ENCODE assay signal across 11 cellular contexts in genomic region chr9:75142208-75142607, GRCh38. TPM values are rescaled to one million over a fixed set of nuclear protein-coding genes. Genes with fewer than 3 reads are reported as not detected.
DNase-seq lines count a peak whose midpoint lies in the region; ATAC-seq and TF ChIP-seq lines count a peak whose summit lies in the region.
"Had no signal": no experiment of that assay in that cellular context is flagged by ENCODE, and none has a peak within 500 bp of the region (broad histone marks: within the 10 kb centered on the region; RNA-seq: fewer than 3 reads in every experiment).

No MANE protein-coding gene starts in this region.

- 0 to 26% (median 13%) methylated on average over 1 to 2 of the region's 2 CpGs for WGBS in spleen, 5 donors

- no peak for TF ChIP-seq POLR2A in spleen (IDR thresholded peaks at IDR 0.05)

- H3K9me3 Mint-ChIP-seq in activated CD8-positive, alpha-beta memory T cell treated with anti-CD3 and anti-CD28 coated beads, Interleukin-2, amount 10 ng/mL, durations not matched to agents 7 days and 5 days (ENCODE audit: low read depth), result peaks cover 9% of the 10 kb centered on the region
- H3K9me3 Mint-ChIP-seq in activated CD8-positive, alpha-beta T cell treated with anti-CD3 and anti-CD28 coated beads, Interleukin-2, amount 10 ng/mL, durations not matched to agents 7 days and 5 days (ENCODE audit: insufficient read depth), result peaks cover 10% of the 10 kb centered on the region

- no peaks in the 10 kb centered on the region for H3K27me3 ChIP-seq in Loucy (ENCODE audit: insufficient read depth, low read length, poor library complexity, severe bottlenecking)
- no peaks in the 10 kb centered on the region for H3K27me3 ChIP-seq in spleen (replicated peaks in 1 of 7)
- no peaks in the 10 kb centered on the region for H3K27me3 ChIP-seq in PC-3 (ENCODE audit: low read length)
- H3K27me3 ChIP-seq: gastroesophageal sphincter, stomach had no signal

- H3K9ac ChIP-seq in Loucy (ENCODE audit: low read depth, low read length, poor library complexity, severe bottlenecking) (no peak overlapping the region), PC-3 (ENCODE audit: low read length) (no peak overlapping the region)

- POLR2A ChIA-PET in activated CD8-positive, alpha-beta T cell treated with anti-CD3 and anti-CD28 coated beads, Interleukin-2, amount 10 ng/mL, durations not matched to agents 7 days and 5 days (lab: Charles Lee), result interaction anchor here (1.3 to 3.1 kb wide), 3 partner anchors 8 to 54 kb away, joined by 4 to 11 read pairs (median 5); partner anchors contain the start of genes NMRK1 and OSTF1
- POLR2A ChIA-PET in PC-3 (lab: Charles Lee; ENCODE audit: unreplicated experiment), result no interaction called here

- H3K27me3 Mint-ChIP-seq in activated CD8-positive, alpha-beta memory T cell treated with anti-CD3 and anti-CD28 coated beads, Interleukin-2, amount 10 ng/mL, durations not matched to agents 7 days and 5 days, result no peaks in the 10 kb centered on the region
- H3K27me3 Mint-ChIP-seq in activated CD8-positive, alpha-beta T cell treated with anti-CD3 and anti-CD28 coated beads, Interleukin-2, amount 10 ng/mL, durations not matched to agents 7 days and 5 days (ENCODE audit: low read depth), result no peaks in the 10 kb centered on the region

- H3K4me1 Mint-ChIP-seq in activated CD8-positive, alpha-beta memory T cell treated with anti-CD3 and anti-CD28 coated beads, Interleukin-2, amount 10 ng/mL, durations not matched to agents 7 days and 5 days, result peaks cover 90% of the 10 kb centered on the region
- peaks cover 84% of the 10 kb centered on the region for H3K4me1 Mint-ChIP-seq in activated CD8-positive, alpha-beta T cell treated with anti-CD3 and anti-CD28 coated beads, Interleukin-2, amount 10 ng/mL, durations not matched to agents 7 days and 5 days (ENCODE audit: low read depth)

- ATAC-seq in activated CD8-positive, alpha-beta memory T cell treated with anti-CD3 and anti-CD28 coated beads, Interleukin-2, amount 10 ng/mL, durations not matched to agents 7 days and 5 days, result peak; percentile 75
- peak; percentile 80 for ATAC-seq in activated CD8-positive, alpha-beta T cell treated with anti-CD3 and anti-CD28 coated beads, Interleukin-2, amount 10 ng/mL, durations not matched to agents 7 days and 5 days
- ATAC-seq in PC-3, result no peak
- ATAC-seq: gastroesophageal sphincter, K562 had no signal

- no peaks in the 10 kb centered on the region for H4K20me1 ChIP-seq in Loucy (ENCODE audit: insufficient read depth, low read length, poor library complexity, severe bottlenecking)
- H4K20me1 ChIP-seq in PC-3 (ENCODE audit: low read length), result no peaks in the 10 kb centered on the region

- H3K79me2 ChIP-seq in Loucy (ENCODE audit: insufficient read depth, low read length) (no peaks in the 10 kb centered on the region), PC-3 (ENCODE audit: low read length) (no peaks in the 10 kb centered on the region)

- DNase-seq in activated CD8-positive, alpha-beta memory T cell treated with anti-CD3 and anti-CD28 coated beads, Interleukin-2, amount 10 ng/mL, durations not matched to agents 7 days and 5 days, result peak; percentile 68
- DNase-seq in activated CD8-positive, alpha-beta memory T cell treated with anti-CD3 and anti-CD28 coated beads, Interleukin-2, amount 50 U/mL, for 4 hours, result no peak
- DNase-seq in activated CD8-positive, alpha-beta T cell treated with anti-CD3 and anti-CD28 coated beads, Interleukin-2, amount 10 ng/mL, durations not matched to agents 7 days and 5 days, result peak; percentile 52
- DNase-seq in spleen (no peak), NCI-H146 (lab: John Stamatoyannopoulos, UW) (no peak), NCI-H82 treated with DMSO at 0.1 percent for 48 hours (lab: John Stamatoyannopoulos, UW; ENCODE audit: unreplicated experiment) (no peak), PC-3 (no peak)
- DNase-seq: stomach had no signal

- intact Hi-C loops in spleen (cut with DNase I; ENCODE audit: low total_unique reads), result no loop called here
- intact Hi-C loops in PC-3 (cut with micrococcal nuclease), result no loop called here

- H3K9me3 ChIP-seq in Loucy (ENCODE audit: insufficient read depth, low read depth, low read length) (peaks cover 14% of the 10 kb centered on the region; the same call in 1 of the 2 replicates), spleen (peaks cover 0 to 17% (median 10%) of the 10 kb centered on the region in 8 donors), PC-3 (ENCODE audit: low read length) (no peaks in the 10 kb centered on the region)
- H3K9me3 ChIP-seq: gastroesophageal sphincter had no signal

- H2AFZ ChIP-seq in Loucy (ENCODE audit: low read length), result peak overlapping the region; percentile 41; the same call in 1 of the 2 replicates
- H2AFZ ChIP-seq in PC-3 (ENCODE audit: low read length), result no peak overlapping the region

- H3K4me1 ChIP-seq in Loucy (ENCODE audit: insufficient read depth, low read length, poor library complexity, severe bottlenecking) (peaks cover 53% of the 10 kb centered on the region), spleen (peaks cover 2 to 98% (median 37%) of the 10 kb centered on the region in 6 donors), PC-3 (ENCODE audit: insufficient read depth, low read length) (no peaks in the 10 kb centered on the region)
- H3K4me1 ChIP-seq: gastroesophageal sphincter had no signal

- H3F3A ChIP-seq in Loucy (ENCODE audit: low read depth), result no peaks in the 10 kb centered on the region
- H3F3A ChIP-seq in PC-3 (ENCODE audit: low read length, unreplicated experiment), result no peaks in the 10 kb centered on the region

- peak overlapping the region; percentile 27 for H3K4me3 Mint-ChIP-seq in activated CD8-positive, alpha-beta memory T cell treated with anti-CD3 and anti-CD28 coated beads, Interleukin-2, amount 10 ng/mL, durations not matched to agents 7 days and 5 days
- peak overlapping the region; percentile 45 for H3K4me3 Mint-ChIP-seq in activated CD8-positive, alpha-beta T cell treated with anti-CD3 and anti-CD28 coated beads, Interleukin-2, amount 10 ng/mL, durations not matched to agents 7 days and 5 days

- BruUV-seq in PC-3 (replicated peaks; lab: Mats Ljungman, UMichigan), result no TSS peak

- H3K4me2 ChIP-seq in Loucy (ENCODE audit: low read depth, low read length, poor library complexity, severe bottlenecking), result peak overlapping the region; percentile 60
- H3K4me2 ChIP-seq in PC-3 (ENCODE audit: low read length), result no peak overlapping the region

- peaks cover 42% of the 10 kb centered on the region for H3K36me3 ChIP-seq in Loucy (ENCODE audit: insufficient read depth, low read length)
- peaks cover 0 to 100% (median 73%) of the 10 kb centered on the region in 6 donors for H3K36me3 ChIP-seq in spleen
- H3K36me3 ChIP-seq in PC-3 (ENCODE audit: low read depth, low read length), result no peaks in the 10 kb centered on the region

- H3K36me3 Mint-ChIP-seq in activated CD8-positive, alpha-beta memory T cell treated with anti-CD3 and anti-CD28 coated beads, Interleukin-2, amount 10 ng/mL, durations not matched to agents 7 days and 5 days, result peaks cover 87% of the 10 kb centered on the region
- peaks cover 89% of the 10 kb centered on the region for H3K36me3 Mint-ChIP-seq in activated CD8-positive, alpha-beta T cell treated with anti-CD3 and anti-CD28 coated beads, Interleukin-2, amount 10 ng/mL, durations not matched to agents 7 days and 5 days (ENCODE audit: low read depth)

- TF ChIP-seq CTCF in Loucy (conservative IDR thresholded peaks at IDR 0.05; ENCODE audit: low read length) (no peak), spleen (IDR thresholded peaks at IDR 0.05 in 8 of 11, conservative IDR thresholded peaks at IDR 0.05 in 3 of 11) (no peak), PC-3 (conservative IDR thresholded peaks at IDR 0.05; ENCODE audit: low read depth, low read length) (no peak)

- H3K27ac ChIP-seq in spleen (peak overlapping the region; percentile 23 to 83 (median 68)), PC-3 (ENCODE audit: low read length) (no peak overlapping the region)
- H3K27ac ChIP-seq: gastroesophageal sphincter, stomach had no signal

- H3K27ac Mint-ChIP-seq in activated CD8-positive, alpha-beta memory T cell treated with anti-CD3 and anti-CD28 coated beads, Interleukin-2, amount 10 ng/mL, durations not matched to agents 7 days and 5 days, result peak overlapping the region; percentile 92
- peak overlapping the region; percentile 82 for H3K27ac Mint-ChIP-seq in activated CD8-positive, alpha-beta T cell treated with anti-CD3 and anti-CD28 coated beads, Interleukin-2, amount 10 ng/mL, durations not matched to agents 7 days and 5 days

- H3K4me3 ChIP-seq in Loucy (ENCODE audit: low read length, poor library complexity, severe bottlenecking), result peak overlapping the region; percentile 14
- peak overlapping the region in 1 of 8 donors; percentile 16 for H3K4me3 ChIP-seq in spleen
- H3K4me3 ChIP-seq in PC-3 (ENCODE audit: low read length), result no peak overlapping the region
- H3K4me3 ChIP-seq: gastroesophageal sphincter, K562, stomach had no signal

- no peaks in the 10 kb centered on the region for H3K9me2 ChIP-seq in Loucy (replicated peaks; ENCODE audit: low read depth, low read length)
- no peaks in the 10 kb centered on the region for H3K9me2 ChIP-seq in PC-3 (replicated peaks; ENCODE audit: low read length)

- CTCF ChIA-PET in activated CD8-positive, alpha-beta memory T cell treated with anti-CD3 and anti-CD28 coated beads, Interleukin-2, amount 10 ng/mL, durations not matched to agents 7 days and 5 days (lab: Charles Lee), result interaction anchor here (1.2 to 2.8 kb wide), 6 partner anchors 10 to 59 kb away, joined by 3 to 14 read pairs (median 4); no protein-coding TSS in a partner anchor
- CTCF ChIA-PET in activated CD8-positive, alpha-beta T cell treated with anti-CD3 and anti-CD28 coated beads, Interleukin-2, amount 10 ng/mL, durations not matched to agents 7 days and 5 days (lab: Charles Lee), result interaction anchor here (0.9 to 1.5 kb wide), 3 partner anchors 9 to 43 kb away, joined by 3 to 5 read pairs (median 4); no protein-coding TSS in a partner anchor
- CTCF ChIA-PET in PC-3 (lab: Charles Lee), result no interaction called here

RNA-seq across cellular contexts. Expression of gene OSTF1, which starts 53.9 kb away (rescaled TPM):
- 100 to 1,000 TPM; 149 to 198 TPM for total RNA-seq in activated CD8-positive, alpha-beta memory T cell treated with anti-CD3 and anti-CD28 coated beads, Interleukin-2, amount 10 ng/mL, durations not matched to agents 7 days and 5 days
- 100 to 1,000 TPM; 126 to 132 TPM for total RNA-seq in activated CD8-positive, alpha-beta T cell treated with anti-CD3 and anti-CD28 coated beads, Interleukin-2, amount 10 ng/mL, durations not matched to agents 7 days and 5 days
- total RNA-seq in spleen (100 to 1,000 TPM in 5 of 7 donors, 10 to 100 TPM in 2; 76.4 to 123 (median 114) TPM), PC-3 (2014; rRNA removed) (25.8 and 26.5 TPM in 2 replicates)
- 10 to 100 TPM; 58.4 to 89.4 (median 73.4) TPM for polyA plus RNA-seq in spleen

RNA-seq across cellular contexts. Expression of gene NMRK1, which starts 54.3 kb away (rescaled TPM):
- 10 to 100 TPM; 24.8 to 40.0 TPM for total RNA-seq in activated CD8-positive, alpha-beta memory T cell treated with anti-CD3 and anti-CD28 coated beads, Interleukin-2, amount 10 ng/mL, durations not matched to agents 7 days and 5 days
- 10 to 100 TPM; 26.9 to 28.2 TPM for total RNA-seq in activated CD8-positive, alpha-beta T cell treated with anti-CD3 and anti-CD28 coated beads, Interleukin-2, amount 10 ng/mL, durations not matched to agents 7 days and 5 days
- 10 to 100 TPM; 27.4 to 58.1 (median 39.1) TPM for total RNA-seq in spleen
- 10 to 100 TPM; 31.9 to 65.5 (median 57.0) TPM for polyA plus RNA-seq in spleen
- total RNA-seq in PC-3 (2014; rRNA removed), result 7.0 and 9.7 TPM in 2 replicates

Comparison
In these comparisons a context has a peak if more than half of its experiments do, and no peak if none do; other contexts are left out.
1. DNase-seq: peak in activated CD8-positive, alpha-beta memory T cell treated with anti-CD3 and anti-CD28 coated beads, Interleukin-2, amount 10 ng/mL, durations not matched to agents 7 days and 5 days (single experiment) and activated CD8-positive, alpha-beta T cell treated with anti-CD3 and anti-CD28 coated beads, Interleukin-2, amount 10 ng/mL, durations not matched to agents 7 days and 5 days (single experiment); none in activated CD8-positive, alpha-beta memory T cell treated with anti-CD3 and anti-CD28 coated beads, Interleukin-2, amount 50 U/mL, for 4 hours (single experiment), spleen (single experiment), NCI-H146 (single experiment), NCI-H82 treated with DMSO at 0.1 percent for 48 hours (single experiment) and PC-3 (single experiment).